Comparison of ENCODE assay signal across 24 cellular contexts in genomic region chr13:90299238-90299637, GRCh38.
"Had no signal": no experiment of that assay in that cellular context is flagged by ENCODE, and none has a peak within 500 bp of the region (broad histone marks: within the 10 kb centered on the region; RNA-seq: fewer than 3 reads in every experiment).

No MANE protein-coding gene starts in this region.

- H3K36me3 ChIP-seq: SJSA1 had no signal

- H3K27ac ChIP-seq: HL-60, KMS-11, SJSA1, SK-N-MC had no signal

- H3K9ac ChIP-seq: KMS-11 had no signal

- H3K4me2 ChIP-seq: KMS-11 had no signal

- H3K4me3 ChIP-seq: SJSA1, SK-N-MC had no signal

- H3K4me1 ChIP-seq: SJSA1 had no signal

- DNase-seq: Kasumi-1, MV-4-11, NCI-H1048, NCI-H1105, NCI-H1417, NCI-H1436 treated with DMSO at 0.1 percent for 48 hours, NCI-H1694, NCI-H187 treated with DMSO at 0.1 percent for 48 hours, NCI-H2029 treated with DMSO at 0.1 percent for 48 hours, NCI-H2171, NCI-H226, NCI-H446, NCI-H510A, NCI-H524 treated with DMSO at 0.1 percent for 48 hours, NCI-H69, NCI-H774, Right ventricle myocardium superior, RPMI8226, SIG-M5 had no signal

- H3K9me3 ChIP-seq: SJSA1 had no signal

- FAIRE-seq: RCC 7860 had no signal

- H3K27me3 ChIP-seq: SJSA1 had no signal
